10 cellular contexts compared by ENCODE assay signal in genomic region chr21:41045534-41046268, GRCh38.
A peak's percentile ranks its signal among the peaks of the same experiment; 100 is the strongest.
DNase-seq lines count a peak whose midpoint lies in the region; ATAC-seq, FAIRE-seq and TF ChIP-seq lines count a peak whose summit lies in the region.
"Had no signal": no experiment of that assay in that cellular context is flagged by ENCODE, and none has a peak within 500 bp of the region (broad histone marks: within the 10 kb centered on the region; RNA-seq: fewer than 3 reads in every experiment).

No MANE protein-coding gene starts in this region.

- no peaks in the 10 kb centered on the region for H3K4me1 ChIP-seq in small intestine (ENCODE audit: control insufficient read depth in 2 of 2, insufficient read depth in 1 of 2, low read depth in 1 of 2, low read length in 1 of 2)
- H3K4me1 ChIP-seq in colonic mucosa: no peaks in the 10 kb centered on the region

- H3K9me3 Mint-ChIP-seq in activated CD4-positive, alpha-beta T cell treated with anti-CD3 and anti-CD28 coated beads for 36 hours (ENCODE audit: low read depth): no peaks in the 10 kb centered on the region

- no peak for ATAC-seq in activated CD4-positive, alpha-beta T cell treated with anti-CD3 and anti-CD28 coated beads for 36 hours
- no peak for ATAC-seq in HG03159 (IDR thresholded peaks at IDR 0.05; ENCODE audit: unreplicated experiment)

- H3K9ac ChIP-seq in colonic mucosa (ENCODE audit: low read depth in 2 of 2, low read length in 2 of 2): no peak overlapping the region

- H3K27me3 Mint-ChIP-seq in activated CD4-positive, alpha-beta T cell treated with anti-CD3 and anti-CD28 coated beads for 36 hours: peaks cover 14% of the 10 kb centered on the region

- no peak overlapping the region for H3K27ac Mint-ChIP-seq in activated CD4-positive, alpha-beta T cell treated with anti-CD3 and anti-CD28 coated beads for 36 hours

- no peak overlapping the region for H3K27ac ChIP-seq in small intestine (ENCODE audit: low read depth in 1 of 2, low read length in 1 of 2)
- H3K27ac ChIP-seq in colonic mucosa: no peak overlapping the region

- H3K27me3 ChIP-seq in small intestine (ENCODE audit: control insufficient read depth in 2 of 2, insufficient read depth in 2 of 2, low read length in 2 of 2) (no peaks in the 10 kb centered on the region), colonic mucosa (peaks cover 4% of the 10 kb centered on the region)

- H3K36me3 ChIP-seq in small intestine (ENCODE audit: control insufficient read depth in 2 of 2, insufficient read depth in 2 of 2, low read length in 2 of 2): no peaks in the 10 kb centered on the region
- H3K36me3 ChIP-seq in colonic mucosa: no peaks in the 10 kb centered on the region

- intact Hi-C loops in activated CD4-positive, alpha-beta T cell treated with anti-CD3 and anti-CD28 coated beads for 36 hours (cut with DNase I, micrococcal nuclease): no loop called here
- intact Hi-C loops in colonic mucosa (cut with DNase I): no loop called here

- DNase-seq in activated CD4-positive, alpha-beta T cell treated with anti-CD3 and anti-CD28 coated beads for 36 hours: peak; percentile 14
- no peak for DNase-seq in activated CD4-positive, alpha-beta T cell treated with anti-CD3 and anti-CD28 coated beads for 4 hours
- DNase-seq in NCI-H2227 (lab: John Stamatoyannopoulos, UW; ENCODE audit: unreplicated experiment) (peak; percentile 39), cerebellar cortex (ENCODE audit: low spot score) (peak; percentile 6), small intestine (peak; percentile 25), colonic mucosa (no peak)
- DNase-seq in stimulated activated CD4-positive, alpha-beta T cell treated with anti-CD3 and anti-CD28 coated beads, Interleukin-12 subunit alpha, Interleukin-12 subunit beta, amount 100 ng/mL, for 4 hours: no peak
- DNase-seq: kidney glomerular epithelial cell had no signal

- no peaks in the 10 kb centered on the region for H3K36me3 Mint-ChIP-seq in activated CD4-positive, alpha-beta T cell treated with anti-CD3 and anti-CD28 coated beads for 36 hours (ENCODE audit: low read depth)

- WGBS in small intestine, 3 donors: 22 to 45% (median 30%) methylated on average over 17 of the region's 17 CpGs

- FAIRE-seq in small intestine (lab: Jason Lieb, UNC): no peak
- FAIRE-seq: astrocyte had no signal

- H3K9me3 ChIP-seq in small intestine (ENCODE audit: control insufficient read depth, low read depth) (no peaks in the 10 kb centered on the region), colonic mucosa (no peaks in the 10 kb centered on the region)

- no peaks in the 10 kb centered on the region for H3K4me1 Mint-ChIP-seq in activated CD4-positive, alpha-beta T cell treated with anti-CD3 and anti-CD28 coated beads for 36 hours

- no peak overlapping the region for H3K4me3 Mint-ChIP-seq in activated CD4-positive, alpha-beta T cell treated with anti-CD3 and anti-CD28 coated beads for 36 hours

- POLR2A ChIA-PET in activated CD4-positive, alpha-beta T cell treated with anti-CD3 and anti-CD28 coated beads for 36 hours (lab: Charles Lee): no interaction called here

- TF ChIP-seq CTCF in colonic mucosa (IDR thresholded peaks at IDR 0.05): no peak

- CTCF ChIA-PET in activated CD4-positive, alpha-beta T cell treated with anti-CD3 and anti-CD28 coated beads for 36 hours (lab: Charles Lee): no interaction called here

- H3K4me3 ChIP-seq in small intestine (ENCODE audit: low read depth in 1 of 2, low read length in 2 of 2) (no peak overlapping the region), colonic mucosa (no peak overlapping the region)

Comparison
In these comparisons a context has a peak if more than half of its experiments do, and no peak if none do; other contexts are left out.
1. DNase-seq: peak in activated CD4-positive, alpha-beta T cell treated with anti-CD3 and anti-CD28 coated beads for 36 hours (single experiment), NCI-H2227 (single experiment), cerebellar cortex (single experiment) and small intestine (single experiment); none in activated CD4-positive, alpha-beta T cell treated with anti-CD3 and anti-CD28 coated beads for 4 hours (0 of 2), colonic mucosa (single experiment) and stimulated activated CD4-positive, alpha-beta T cell treated with anti-CD3 and anti-CD28 coated beads, Interleukin-12 subunit alpha, Interleukin-12 subunit beta, amount 100 ng/mL, for 4 hours (single experiment).